1 cellular context compared by ENCODE assay signal in genomic region chr20:50034567-50035170, GRCh38.
TF ChIP-seq lines count a peak whose summit lies in the region.

No MANE protein-coding gene starts in this region.

TF ChIP-seq in GM23338, 12 proteins besides CTCF, POLR2A, EP300 and RAD21 (continued from another document):
- TF ChIP-seq ZNF462 (CRISPR knock-in tag; IDR thresholded peaks at IDR 0.05) (no peak), CREB1 (CRISPR knock-in tag; IDR thresholded peaks at IDR 0.05; ENCODE audit: low read depth) (no peak), EZH2 (IDR thresholded peaks at IDR 0.05; ENCODE audit: low read depth, unreplicated experiment) (no peak), EZH2phosphoT487 (IDR thresholded peaks at IDR 0.05; ENCODE audit: unreplicated experiment) (no peak), ZNF114 (CRISPR knock-in tag; IDR thresholded peaks at IDR 0.05) (no peak), NANOG (IDR thresholded peaks at IDR 0.05; ENCODE audit: borderline replicate concordance) (no peak), STAT1 (IDR thresholded peaks at IDR 0.05; ENCODE audit: unreplicated experiment) (no peak)
